Comparison of ENCODE assay signal across 9 cellular contexts in genomic region chr1:53195913-53196484, GRCh38. TPM values are rescaled to one million over a fixed set of nuclear protein-coding genes. Genes with fewer than 3 reads are reported as not detected.
DNase-seq lines count a peak whose midpoint lies in the region; ATAC-seq and TF ChIP-seq lines count a peak whose summit lies in the region.
"Had no signal": no experiment of that assay in that cellular context is flagged by ENCODE, and none has a peak within 500 bp of the region (broad histone marks: within the 10 kb centered on the region; RNA-seq: fewer than 3 reads in every experiment).

No MANE protein-coding gene starts in this region.

- H3K4me2 ChIP-seq in trophoblast cell (ENCODE audit: low read length), result peak overlapping the region; percentile 59

- peaks cover 0 to 11% (median 0%) of the 10 kb centered on the region in 8 donors for H3K9me3 Mint-ChIP-seq in CD4-positive, alpha-beta memory T cell

- POLR2A ChIA-PET in CD4-positive, alpha-beta memory T cell (lab: Charles Lee; ENCODE audit: partially characterized antibody), result interaction anchor here (0.6 to 4.7 kb wide), 9 partner anchors 14 to 274 kb away, joined by 3 to 46 read pairs (median 6); partner anchors contain the start of genes CZIB, ECHDC2, MAGOH and SCP2

- H3K79me2 ChIP-seq in trophoblast cell (ENCODE audit: control insufficient read depth, insufficient read depth, low read length, poor library complexity), result peaks cover 4% of the 10 kb centered on the region

- H3K36me3 Mint-ChIP-seq in CD4-positive, alpha-beta memory T cell, result peaks cover 11 to 20% of the 10 kb centered on the region in 2 donors

- H3K4me3 Mint-ChIP-seq in CD4-positive, alpha-beta memory T cell, result peak overlapping the region; percentile 86 to 98 (median 92)

- H3K27ac ChIP-seq in CD4-positive, alpha-beta memory T cell (ENCODE audit: low read depth, low read length), result peak overlapping the region; percentile 91
- peak overlapping the region; percentile 73 for H3K27ac ChIP-seq in RWPE2 (ENCODE audit: poor library complexity, severe bottlenecking)
- H3K27ac ChIP-seq in esophagus muscularis mucosa (replicated peaks in 1 of 4), result peak overlapping the region; percentile 97 to 100 (median 98)
- no peak overlapping the region for H3K27ac ChIP-seq in trophoblast cell (ENCODE audit: low read depth, low read length)

- no peaks in the 10 kb centered on the region for H3K36me3 ChIP-seq in CD4-positive, alpha-beta memory T cell (ENCODE audit: insufficient read depth, low read length)
- H3K36me3 ChIP-seq in RWPE2 (ENCODE audit: low read depth) (0 out of 2 replicates have a peak, but pooled peaks cover 3% of the 10 kb centered on the region), esophagus muscularis mucosa (peaks cover 0 to 6% (median 4%) of the 10 kb centered on the region in 4 donors), trophoblast cell (ENCODE audit: control insufficient read depth in 1 of 2, insufficient read depth in 2 of 2, low read length in 2 of 2) (peaks cover 0 to 5% of the 10 kb centered on the region in 2 experiments)

- peaks cover 26% of the 10 kb centered on the region for H3K4me1 ChIP-seq in CD4-positive, alpha-beta memory T cell (ENCODE audit: insufficient read depth, low read length)
- peaks cover 19% of the 10 kb centered on the region for H3K4me1 ChIP-seq in RWPE2 (ENCODE audit: insufficient read depth, poor library complexity, severe bottlenecking)
- peaks cover 33 to 42% (median 39%) of the 10 kb centered on the region in 4 donors for H3K4me1 ChIP-seq in esophagus muscularis mucosa
- peaks cover 11 to 15% of the 10 kb centered on the region in 2 experiments for H3K4me1 ChIP-seq in trophoblast cell (ENCODE audit: control insufficient read depth in 1 of 2, insufficient read depth in 2 of 2, low read length in 2 of 2)

- H3K27me3 Mint-ChIP-seq in CD4-positive, alpha-beta memory T cell, result no peaks in the 10 kb centered on the region

- H3K9ac ChIP-seq in trophoblast cell (ENCODE audit: low read length), result no peak overlapping the region

- no peak for DNase-seq in CD4-positive, alpha-beta memory T cell
- no peak for DNase-seq in RWPE2 (ENCODE audit: low spot score)
- DNase-seq in esophagus muscularis mucosa (ENCODE audit: extremely low spot score), result no peak
- DNase-seq in trophoblast cell, result peak in 1 of 2 donors; percentile 57
- DNase-seq in activated CD4-positive, alpha-beta T cell treated with anti-CD3 and anti-CD28 coated beads, Interleukin-2, amount 50 U/mL, for 1 hour, result no peak
- DNase-seq in SKM-1 (lab: John Stamatoyannopoulos, UW; ENCODE audit: unreplicated experiment), result no peak
- DNase-seq in stimulated activated CD4-positive, alpha-beta T cell treated with anti-CD3 and anti-CD28 coated beads, Interleukin-4, amount 100 ng/mL, for 24 hours, result no peak

- no peaks in the 10 kb centered on the region for H3K27me3 ChIP-seq in CD4-positive, alpha-beta memory T cell (ENCODE audit: insufficient read depth, low read length)
- H3K27me3 ChIP-seq in RWPE2 (ENCODE audit: insufficient read depth, poor library complexity, severe bottlenecking), result no peaks in the 10 kb centered on the region
- no peaks in the 10 kb centered on the region for H3K27me3 ChIP-seq in esophagus muscularis mucosa
- H3K27me3 ChIP-seq in trophoblast cell (ENCODE audit: insufficient read depth, low read length), result no peaks in the 10 kb centered on the region

- H3K14ac ChIP-seq in trophoblast cell (ENCODE audit: low read length), result no peak overlapping the region

- no peak overlapping the region for H3K4ac ChIP-seq in trophoblast cell (ENCODE audit: low read depth, low read length)

- CTCF ChIA-PET in CD4-positive, alpha-beta memory T cell (lab: Charles Lee; ENCODE audit: partially characterized antibody), result interaction anchor here (0.9 to 2.0 kb wide), 3 partner anchors 10 to 39 kb away, joined by 3 to 10 read pairs (median 3); partner anchors contain the start of gene CZIB

- no peak for TF ChIP-seq EP300 in esophagus muscularis mucosa (IDR thresholded peaks at IDR 0.05)

- ATAC-seq in GM21737 (IDR thresholded peaks at IDR 0.05; ENCODE audit: unreplicated experiment), result peak; percentile 3
- ATAC-seq in RWPE2 (ENCODE audit: low read depth), result no peak

- H2BK12ac ChIP-seq in trophoblast cell (ENCODE audit: low read length), result no peak overlapping the region

- no peak overlapping the region for H4K91ac ChIP-seq in trophoblast cell (ENCODE audit: low read depth, low read length)

- H2AFZ ChIP-seq in trophoblast cell (ENCODE audit: insufficient read depth, low read length, poor library complexity), result peak overlapping the region; percentile 25

- 37% methylated on average over 11 of the region's 11 CpGs for WGBS in esophagus muscularis mucosa
- no CpG with 5 or more reads among the region's 11 CpGs for WGBS in trophoblast cell (ENCODE audit: extremely low coverage, insufficient coverage, insufficient read length)

- no peaks in the 10 kb centered on the region for H3K9me3 ChIP-seq in CD4-positive, alpha-beta memory T cell (ENCODE audit: control insufficient read depth in 1 of 2, low read length in 2 of 2)
- no peaks in the 10 kb centered on the region for H3K9me3 ChIP-seq in RWPE2 (ENCODE audit: severe bottlenecking)
- no peaks in the 10 kb centered on the region for H3K9me3 ChIP-seq in esophagus muscularis mucosa
- H3K9me3 ChIP-seq in trophoblast cell (ENCODE audit: insufficient read depth, low read depth, low read length), result no peaks in the 10 kb centered on the region

- H3K23ac ChIP-seq in trophoblast cell (ENCODE audit: low read length), result no peak overlapping the region

- peak overlapping the region; percentile 18 for H4K8ac ChIP-seq in trophoblast cell (ENCODE audit: low read depth, low read length)

- H2AK5ac ChIP-seq in trophoblast cell (ENCODE audit: low read length), result no peak overlapping the region

- TF ChIP-seq CTCF in RWPE2 (IDR thresholded peaks at IDR 0.05; ENCODE audit: poor library complexity, severe bottlenecking) (no peak), esophagus muscularis mucosa (IDR thresholded peaks at IDR 0.05) (no peak)

- peak overlapping the region; percentile 93 to 100 (median 95) for H3K27ac Mint-ChIP-seq in CD4-positive, alpha-beta memory T cell

- H3K4me1 Mint-ChIP-seq in CD4-positive, alpha-beta memory T cell, result peaks cover 15 to 40% (median 29%) of the 10 kb centered on the region in 4 donors

- H3K18ac ChIP-seq in trophoblast cell (ENCODE audit: low read length), result no peak overlapping the region

- no peak overlapping the region for H2BK5ac ChIP-seq in trophoblast cell (ENCODE audit: low read depth, low read length, poor library complexity)

- TF ChIP-seq POLR2A in esophagus muscularis mucosa (IDR thresholded peaks at IDR 0.05; ENCODE audit: low read depth), result no peak

- peak overlapping the region; percentile 64 for H4K12ac ChIP-seq in trophoblast cell (ENCODE audit: low read depth, low read length)

- intact Hi-C loops in CD4-positive, alpha-beta memory T cell (cut with micrococcal nuclease), result loop anchor here (1.0 to 2.0 kb wide), 3 partner anchors 24 to 131 kb away; partner anchors contain the start of genes CZIB and MAGOH
- intact Hi-C loops in esophagus muscularis mucosa (cut with DNase I), result no loop called here

- H3K4me3 ChIP-seq in CD4-positive, alpha-beta memory T cell (ENCODE audit: low read length in 2 of 2), result peak overlapping the region in 1 of 2 donors; percentile 98
- H3K4me3 ChIP-seq in RWPE2 (ENCODE audit: severe bottlenecking) (peak overlapping the region; percentile 95), esophagus muscularis mucosa (peak overlapping the region; percentile 82 to 99 (median 92)), trophoblast cell (ENCODE audit: low read depth, low read length) (no peak overlapping the region)

- H2BK120ac ChIP-seq in trophoblast cell (ENCODE audit: insufficient read depth, low read length, poor library complexity), result no peak overlapping the region

- peaks cover 6% of the 10 kb centered on the region for H3K79me1 ChIP-seq in trophoblast cell (ENCODE audit: low read length)

RNA-seq across cellular contexts. Expression of gene CPT2, which starts 0.6 kb away (rescaled TPM):
- 10 to 100 TPM; 17.8 to 18.9 TPM for total RNA-seq in CD4-positive, alpha-beta memory T cell
- 10 to 100 TPM; 15.8 to 20.0 TPM for polyA plus RNA-seq in CD4-positive, alpha-beta memory T cell
- 10 to 100 TPM; 11.4 to 19.1 (median 16.0) TPM for total RNA-seq in esophagus muscularis mucosa
- 11.5 and 11.9 TPM in 2 replicates for polyA plus RNA-seq in trophoblast cell (2013)

RNA-seq across cellular contexts. Expression of gene CZIB, which starts 24.4 kb away (rescaled TPM):
- 10 to 100 TPM; 82.4 to 82.5 TPM for total RNA-seq in CD4-positive, alpha-beta memory T cell
- polyA plus RNA-seq in CD4-positive, alpha-beta memory T cell, result 100 to 1,000 TPM in 1 of 2 donors, 10 to 100 TPM in 1; 62.0 to 101 TPM
- total RNA-seq in esophagus muscularis mucosa, result 10 to 100 TPM; 56.5 to 72.5 (median 69.5) TPM
- 32.3 and 34.4 TPM in 2 replicates for polyA plus RNA-seq in trophoblast cell (2013)

RNA-seq across cellular contexts. Expression of gene MAGOH, which starts 42.3 kb away (rescaled TPM):
- 10 to 100 TPM; 46.7 to 49.9 TPM for total RNA-seq in CD4-positive, alpha-beta memory T cell
- polyA plus RNA-seq in CD4-positive, alpha-beta memory T cell, result 100 to 1,000 TPM in 1 of 2 donors, 10 to 100 TPM in 1; 70.3 to 104 TPM
- 10 to 100 TPM; 28.2 to 37.6 (median 32.7) TPM for total RNA-seq in esophagus muscularis mucosa
- 95.0 and 100 TPM in 2 replicates for polyA plus RNA-seq in trophoblast cell (2013)

RNA-seq across cellular contexts. Expression of gene SLC1A7, which starts 53.6 kb away (rescaled TPM):
- not detected for total RNA-seq in CD4-positive, alpha-beta memory T cell
- not detected for polyA plus RNA-seq in CD4-positive, alpha-beta memory T cell
- total RNA-seq in esophagus muscularis mucosa, result 1 to 10 TPM in 1 of 4 donors, under 1 TPM in 3; 0.45 to 3.7 (median 0.84) TPM
- polyA plus RNA-seq in trophoblast cell (2013), result 0.03 and 0.04 TPM in 2 replicates
- total RNA-seq: HT1080 had no signal
